Comparison of ENCODE assay signal across 8 cellular contexts in genomic region chrX:55160685-55161552, GRCh38. TPM values are rescaled to one million over a fixed set of nuclear protein-coding genes. Genes with fewer than 3 reads are reported as not detected.
DNase-seq lines count a peak whose midpoint lies in the region; ATAC-seq and TF ChIP-seq lines count a peak whose summit lies in the region.

No MANE protein-coding gene starts in this region.

- DNase-seq in H4 (ENCODE audit: low spot score) (peak; percentile 87), RPMI7951 (ENCODE audit: low read depth) (peak; percentile 90), fibroblast of pulmonary artery (ENCODE audit: low read depth) (peak; percentile 86), natural killer cell (peak; percentile 89)
- peak; percentile 83 for DNase-seq in activated T-helper 2 cell treated with anti-CD3 and anti-CD28 coated beads, Interferon-gamma antibody, Interleukin-2, Interleukin-4, amounts not matched to agents 10 μg/mL and 5 μg/mL and 100 μg/mL, durations not matched to agents 14 hours and 24 hours and 36 hours (ENCODE audit: low spot score)
- DNase-seq in stimulated activated naive CD4-positive, alpha-beta T cell (lab: John Stamatoyannopoulos, UW), result peak; percentile 86 to 91 (median 88)

- H3K9me3 Mint-ChIP-seq in activated T-helper 2 cell treated with anti-CD3 and anti-CD28 coated beads, Interferon-gamma antibody, Interleukin-2, Interleukin-4, amounts not matched to agents 10 μg/mL and 5 μg/mL and 100 μg/mL, durations not matched to agents 14 hours and 24 hours and 36 hours, result no peaks in the 10 kb centered on the region
- H3K9me3 Mint-ChIP-seq in natural killer cell, result no peaks in the 10 kb centered on the region

- TF ChIP-seq CTCF in LNCAP (IDR thresholded peaks at IDR 0.05) (peak; percentile 40; the same call in 1 of the 2 replicates), fibroblast of pulmonary artery (IDR thresholded peaks at IDR 0.05; ENCODE audit: low read length, missing control alignments) (peak; percentile 2), natural killer cell (IDR thresholded peaks at IDR 0.05) (peak; percentile 58)

- ATAC-seq in natural killer cell, result peak; percentile 80 to 91 (median 85)

- peaks cover 13% of the 10 kb centered on the region for H3K27me3 Mint-ChIP-seq in activated T-helper 2 cell treated with anti-CD3 and anti-CD28 coated beads, Interferon-gamma antibody, Interleukin-2, Interleukin-4, amounts not matched to agents 10 μg/mL and 5 μg/mL and 100 μg/mL, durations not matched to agents 14 hours and 24 hours and 36 hours (ENCODE audit: low read depth)
- H3K27me3 Mint-ChIP-seq in natural killer cell (ENCODE audit: low read depth in 2 of 2), result peaks cover 8 to 17% of the 10 kb centered on the region in 2 donors

- peaks cover 14% of the 10 kb centered on the region for H3K4me1 Mint-ChIP-seq in activated T-helper 2 cell treated with anti-CD3 and anti-CD28 coated beads, Interferon-gamma antibody, Interleukin-2, Interleukin-4, amounts not matched to agents 10 μg/mL and 5 μg/mL and 100 μg/mL, durations not matched to agents 14 hours and 24 hours and 36 hours (ENCODE audit: low read depth)
- peaks cover 6 to 23% of the 10 kb centered on the region in 2 donors for H3K4me1 Mint-ChIP-seq in natural killer cell

- H3K4me3 Mint-ChIP-seq in activated T-helper 2 cell treated with anti-CD3 and anti-CD28 coated beads, Interferon-gamma antibody, Interleukin-2, Interleukin-4, amounts not matched to agents 10 μg/mL and 5 μg/mL and 100 μg/mL, durations not matched to agents 14 hours and 24 hours and 36 hours (ENCODE audit: low read depth), result peak overlapping the region; percentile 82
- H3K4me3 Mint-ChIP-seq in natural killer cell, result peak overlapping the region; percentile 87

- no peaks in the 10 kb centered on the region; the same call in 1 of the 2 replicates for H3K4me1 ChIP-seq in ES-I3 (ENCODE audit: insufficient read depth, low read length)

- no peaks in the 10 kb centered on the region for H3K36me3 Mint-ChIP-seq in activated T-helper 2 cell treated with anti-CD3 and anti-CD28 coated beads, Interferon-gamma antibody, Interleukin-2, Interleukin-4, amounts not matched to agents 10 μg/mL and 5 μg/mL and 100 μg/mL, durations not matched to agents 14 hours and 24 hours and 36 hours (ENCODE audit: low read depth)
- no peaks in the 10 kb centered on the region for H3K36me3 Mint-ChIP-seq in natural killer cell

- H3K36me3 ChIP-seq in ES-I3 (ENCODE audit: insufficient read depth, low read length), result no peaks in the 10 kb centered on the region

- H3K9ac ChIP-seq in ES-I3 (ENCODE audit: low read depth, low read length), result peak overlapping the region; percentile 67

- peak overlapping the region; percentile 71 for H3K4me3 ChIP-seq in fibroblast of pulmonary artery (replicated peaks; ENCODE audit: low read depth, low read length)

- H3K9me3 ChIP-seq in ES-I3 (ENCODE audit: control insufficient read depth, insufficient read depth, low read length), result no peaks in the 10 kb centered on the region

- H3K27ac Mint-ChIP-seq in activated T-helper 2 cell treated with anti-CD3 and anti-CD28 coated beads, Interferon-gamma antibody, Interleukin-2, Interleukin-4, amounts not matched to agents 10 μg/mL and 5 μg/mL and 100 μg/mL, durations not matched to agents 14 hours and 24 hours and 36 hours, result peak overlapping the region; percentile 90
- H3K27ac Mint-ChIP-seq in natural killer cell, result peak overlapping the region; percentile 94 to 98

- intact Hi-C loops in activated T-helper 2 cell treated with anti-CD3 and anti-CD28 coated beads, Interferon-gamma antibody, Interleukin-2, Interleukin-4, amounts not matched to agents 10 μg/mL and 5 μg/mL and 100 μg/mL, durations not matched to agents 14 hours and 24 hours and 36 hours (cut with micrococcal nuclease), result loop anchor here (2.0 to 10.0 kb wide), 4 partner anchors 354 to 1116 kb away; partner anchors contain the start of genes MAGED2, PHF8 and RRAGB
- intact Hi-C loops in natural killer cell (cut with micrococcal nuclease), result loop anchor here (1.0 to 5.0 kb wide), 4 partner anchors 160 to 1739 kb away; partner anchors contain the start of genes APEX2, MAGED2, RIBC1 and SMC1A

RNA-seq across cellular contexts. Expression of gene PAGE5, which starts 59.2 kb away (rescaled TPM):
- 37.9 and 40.5 TPM in 2 replicates for total RNA-seq in H4 (2014; rRNA removed; shearing (Covaris generic))
- 41.0 and 56.8 TPM in 2 replicates for total RNA-seq in RPMI7951 (2014; rRNA removed; shearing (Covaris generic))
- total RNA-seq in activated T-helper 2 cell treated with anti-CD3 and anti-CD28 coated beads, Interferon-gamma antibody, Interleukin-2, Interleukin-4, amounts not matched to agents 10 μg/mL and 5 μg/mL and 100 μg/mL, durations not matched to agents 14 hours and 24 hours and 36 hours, result not detected in 2 replicates
- total RNA-seq in natural killer cell, result not detected

Comparison
In these comparisons a context has a peak if more than half of its experiments do, and no peak if none do; other contexts are left out.
1. Peak in every context shown above with its lines: DNase-seq, ATAC-seq and H3K4me3 ChIP-seq.
2. CTCF ChIP-seq: peak in every context shown above with its lines; median percentile 58 in natural killer cell; 40 in LNCAP; 2 in fibroblast of pulmonary artery.
3. RNA of gene PAGE5, which starts 59.2 kb away (total RNA-seq): 41.0 to 56.8 TPM in RPMI7951 and 37.9 to 40.5 TPM in H4; not detected in activated T-helper 2 cell treated with anti-CD3 and anti-CD28 coated beads, Interferon-gamma antibody, Interleukin-2, Interleukin-4, amounts not matched to agents 10 μg/mL and 5 μg/mL and 100 μg/mL, durations not matched to agents 14 hours and 24 hours and 36 hours and not detected in natural killer cell; every median in the first group is over 10 times any median in the second.